ENCODE assay signal across 8 cellular contexts in the genomic region with DNA sequence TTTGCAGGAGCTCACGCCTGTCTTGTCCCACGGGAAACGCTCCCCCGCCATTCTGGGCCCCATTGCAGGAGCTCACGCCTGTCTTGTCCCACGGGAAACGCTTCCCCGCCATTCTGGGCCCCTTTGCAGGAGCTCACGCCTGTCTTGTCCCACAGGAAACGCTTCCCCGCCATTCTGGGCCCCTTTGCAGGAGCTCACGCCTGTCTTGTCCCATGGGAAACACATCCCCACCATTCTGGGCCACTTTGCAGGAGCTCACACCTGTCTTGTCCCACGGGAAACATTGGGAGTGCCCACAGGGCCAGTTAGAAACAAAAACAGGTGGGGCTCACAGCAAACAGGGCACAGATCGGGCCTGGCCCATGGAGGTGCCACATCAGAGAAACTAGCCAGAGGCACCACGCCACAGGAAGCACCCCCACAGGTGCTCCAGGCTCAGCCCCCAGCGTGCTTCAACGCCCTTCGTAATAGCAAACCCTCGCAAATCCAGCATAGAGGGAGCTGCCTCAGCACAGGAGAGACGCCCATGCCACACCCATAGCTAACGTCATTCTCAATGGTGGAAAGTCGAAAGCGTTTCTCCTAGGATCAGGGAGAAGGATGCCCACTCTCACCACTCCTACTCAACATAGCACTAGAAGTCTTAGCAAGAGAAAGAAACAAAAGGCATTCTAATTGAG.
DNase-seq lines count a peak whose midpoint lies in the region; ATAC-seq, FAIRE-seq and TF ChIP-seq lines count a peak whose summit lies in the region.
"Not testable (repeated sequence)": the region's sequence is repeated elsewhere in the genome, so short reads cannot be mapped to it uniquely, and the experiment has no call there.

No MANE protein-coding gene starts in this region.

- H3K27me3 ChIP-seq in BE2C; HCT116 (ENCODE audit: insufficient read depth, low read length); bronchial epithelial cell (ENCODE audit: control insufficient read depth, insufficient read depth, low read length); mesendoderm (ENCODE audit: insufficient read depth, low read length, poor library complexity): not testable (repeated sequence)

- H2BK120ac ChIP-seq in mesendoderm (ENCODE audit: low read depth, low read length), result not testable (repeated sequence)

- POLR2A ChIA-PET in HCT116 (lab: Charles Lee), result interaction anchor here (0.6 kb wide), 1 partner anchor 71 kb away, joined by 3 read pairs; no protein-coding TSS in a partner anchor

- peaks cover 17% of the 10 kb centered on the region for H3K79me2 ChIP-seq in HCT116 (ENCODE audit: insufficient read depth, low read length)
- not testable (repeated sequence) for H3K79me2 ChIP-seq in mesendoderm (ENCODE audit: control insufficient read depth, insufficient read depth, low read length)

- not testable (repeated sequence) for H2AFZ ChIP-seq in HCT116 (ENCODE audit: low read depth, low read length, poor library complexity, severe bottlenecking)

- not testable (repeated sequence) for H3K4ac ChIP-seq in mesendoderm (ENCODE audit: low read depth, low read length)

- BruUV-seq in HCT116 (replicated peaks; lab: Mats Ljungman, UMichigan), result not testable (repeated sequence)

- TF ChIP-seq RAD21 in HCT116 (IDR thresholded peaks at IDR 0.05; ENCODE audit: low read depth), result not testable (repeated sequence)

- H4K5ac ChIP-seq in mesendoderm (ENCODE audit: low read length), result not testable (repeated sequence)

- not testable (repeated sequence) for FAIRE-seq in bronchial epithelial cell (lab: Jason Lieb, UNC)

- not testable (repeated sequence) for H4K8ac ChIP-seq in mesendoderm (ENCODE audit: low read depth, low read length)

- H3K4me3 ChIP-seq in BE2C (ENCODE audit: low read depth, low read length); mesendoderm (ENCODE audit: low read length): not testable (repeated sequence)
- peak overlapping the region; percentile 63 to 72 for H3K4me3 ChIP-seq in HCT116 (replicated peaks in 1 of 2; ENCODE audit: low read depth in 1 of 2, low read length in 2 of 2)
- H3K4me3 ChIP-seq in bronchial epithelial cell (ENCODE audit: low read depth, low read length), result peak overlapping the region; percentile 5

- H3K56ac ChIP-seq in mesendoderm (ENCODE audit: low read length), result not testable (repeated sequence)

- TF ChIP-seq POLR2A in HCT116 (IDR thresholded peaks at IDR 0.05; ENCODE audit: borderline replicate concordance, extremely low read depth, insufficient read depth, insufficient read length), result peak; percentile 34

- H2AK5ac ChIP-seq in mesendoderm (ENCODE audit: low read length), result not testable (repeated sequence)

- H3K79me1 ChIP-seq in mesendoderm (ENCODE audit: low read length), result not testable (repeated sequence)

- H3K27ac ChIP-seq in HCT116 (ENCODE audit: low read depth, low read length), result peak overlapping the region; percentile 57
- not testable (repeated sequence) for H3K27ac ChIP-seq in mesendoderm (ENCODE audit: low read depth, low read length)

- ATAC-seq in HCT116 (peak; percentile 84), Right ventricle myocardium superior (ENCODE audit: poor library complexity) (peak; percentile 33)

- peak overlapping the region; percentile 79 for H3K4me2 ChIP-seq in HCT116 (ENCODE audit: low read length)
- not testable (repeated sequence) for H3K4me2 ChIP-seq in mesendoderm (ENCODE audit: low read length)

- not testable (repeated sequence) for H4K20me1 ChIP-seq in HCT116 (ENCODE audit: insufficient read depth)

- H3K18ac ChIP-seq in mesendoderm (ENCODE audit: low read length), result not testable (repeated sequence)

- DNase-seq in BE2C (peak; percentile 5), HCT116 (ENCODE audit: low read depth, low spot score) (peak; percentile 100), NCI-H2227 treated with DMSO at 0.1 percent for 48 hours (lab: John Stamatoyannopoulos, UW) (peak; percentile 27), SK-N-DZ (ENCODE audit: low spot score) (peak; percentile 77), bronchial epithelial cell (ENCODE audit: low read depth) (peak; percentile 17), mesendoderm (peak; percentile 55)
- not testable (repeated sequence) for DNase-seq in Right ventricle myocardium superior
- DNase-seq in stimulated activated CD4-positive, alpha-beta T cell treated with anti-CD3 and anti-CD28 coated beads, Interleukin-15, amount 100 ng/mL, for 24 hours, result peak; percentile 15

- not testable (repeated sequence) for H3K23ac ChIP-seq in mesendoderm (ENCODE audit: low read length)

- CTCF ChIA-PET in HCT116 (lab: Charles Lee), result interaction anchor here (0.6 kb wide), 1 partner anchor 9 kb away, joined by 3 read pairs; no protein-coding TSS in a partner anchor

- H3K9me3 ChIP-seq in BE2C; HCT116 (ENCODE audit: control insufficient read depth in 1 of 2, insufficient read depth in 1 of 2, low read depth in 1 of 2, low read length in 2 of 2): not testable (repeated sequence)

- not testable (repeated sequence) for H3K9me2 ChIP-seq in HCT116 (ENCODE audit: insufficient read depth)

- TF ChIP-seq CTCF in BE2C (IDR thresholded peaks at IDR 0.05; ENCODE audit: low read depth, low read length); HCT116 (IDR thresholded peaks at IDR 0.05 in 2 of 3, conservative IDR thresholded peaks at IDR 0.05 in 1 of 3; ENCODE audit: borderline replicate concordance in 1 of 3, insufficient read depth in 1 of 3, low read depth in 2 of 3, low read length in 2 of 3); bronchial epithelial cell (IDR thresholded peaks at IDR 0.05; ENCODE audit: insufficient read depth, low read length, severe bottlenecking): not testable (repeated sequence)

- intact Hi-C loops in HCT116 (cut with micrococcal nuclease), result loop anchor here (2.0 kb wide), 1 partner anchor 70 kb away; no protein-coding TSS in a partner anchor
- intact Hi-C loops in Right ventricle myocardium superior (cut with DNase I), result not testable (repeated sequence)

- not testable (repeated sequence) for H3K4me1 ChIP-seq in BE2C; HCT116 (ENCODE audit: control insufficient read depth in 1 of 2, insufficient read depth in 2 of 2, low read length in 2 of 2); mesendoderm (ENCODE audit: control insufficient read depth, low read depth, low read length)

- H3K36me3 ChIP-seq in BE2C; HCT116 (ENCODE audit: control insufficient read depth in 1 of 2, insufficient read depth in 2 of 2, low read length in 2 of 2); bronchial epithelial cell (ENCODE audit: control insufficient read depth, insufficient read depth, low read length); mesendoderm (ENCODE audit: control insufficient read depth, insufficient read depth, low read length): not testable (repeated sequence)

- not testable (repeated sequence) for H2BK5ac ChIP-seq in mesendoderm (ENCODE audit: low read length)

- not testable (repeated sequence) for H2BK15ac ChIP-seq in mesendoderm (replicated peaks; ENCODE audit: low read depth)

- RAD21 ChIA-PET in HCT116 (lab: Charles Lee; ENCODE audit: low non-redundant PET in 1 of 2, low total read pairs in 2 of 2, uncharacterized antibody in 2 of 2, unreplicated experiment in 2 of 2), result not testable (repeated sequence)

- WGBS in mesendoderm (ENCODE audit: extremely low coverage, insufficient coverage, low lambda C conversion rate), result no CpG with 5 or more reads among the region's 23 CpGs

- peak overlapping the region; percentile 63 for H3K9ac ChIP-seq in HCT116 (ENCODE audit: low read length)
- not testable (repeated sequence) for H3K9ac ChIP-seq in mesendoderm (ENCODE audit: low read length)

TF ChIP-seq in HCT116, 20 proteins besides CTCF, POLR2A, EP300 and RAD21:
- TF ChIP-seq EGR1 (IDR thresholded peaks at IDR 0.05; ENCODE audit: low read depth) (peak; percentile 64), YY1 (IDR thresholded peaks at IDR 0.05; ENCODE audit: extremely low read depth, insufficient replicate concordance, low read depth, low read length) (peak; percentile 93), SIN3A (IDR thresholded peaks at IDR 0.05; ENCODE audit: low read depth) (0 out of 2 replicates have a peak, but pooled peaks have one; percentile 61), CBX3 (IDR thresholded peaks at IDR 0.05; ENCODE audit: low read depth) (peak; percentile 100), JUND (IDR thresholded peaks at IDR 0.05) (peak; percentile 8; the same call in 1 of the 2 replicates), SP1 (IDR thresholded peaks at IDR 0.05; ENCODE audit: low read depth) (peak; percentile 90), ELF1 (IDR thresholded peaks at IDR 0.05; ENCODE audit: borderline replicate concordance, low read depth) (peak; percentile 21; the same call in 1 of the 2 replicates), SRF (IDR thresholded peaks at IDR 0.05; ENCODE audit: low read depth) (peak; percentile 80)
- TF ChIP-seq, protein P1, sequence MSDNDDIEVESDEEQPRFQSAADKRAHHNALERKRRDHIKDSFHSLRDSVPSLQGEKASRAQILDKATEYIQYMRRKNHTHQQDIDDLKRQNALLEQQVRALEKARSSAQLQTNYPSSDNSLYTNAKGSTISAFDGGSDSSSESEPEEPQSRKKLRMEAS (IDR thresholded peaks at IDR 0.05), result peak; percentile 86
